Comparison of ENCODE assay signal across 37 cellular contexts in genomic region chr11:122793500-122793899, GRCh38. TPM values are rescaled to one million over a fixed set of nuclear protein-coding genes. Genes with fewer than 3 reads are reported as not detected.
"Had no signal": no experiment of that assay in that cellular context is flagged by ENCODE, and none has a peak within 500 bp of the region (broad histone marks: within the 10 kb centered on the region; RNA-seq: fewer than 3 reads in every experiment).

No MANE protein-coding gene starts in this region.

- H3K4me1 Mint-ChIP-seq: activated CD4-positive, alpha-beta memory T cell treated with anti-CD3 and anti-CD28 coated beads, Interleukin-2, amount 10 ng/mL, durations not matched to agents 7 days and 5 days; activated CD4-positive, alpha-beta T cell treated with anti-CD3 and anti-CD28 coated beads, Interleukin-2, amount 10 ng/mL, durations not matched to agents 7 days and 5 days; activated CD8-positive, alpha-beta memory T cell treated with anti-CD3 and anti-CD28 coated beads, Interleukin-2, amount 10 ng/mL, durations not matched to agents 7 days and 5 days; activated naive CD4-positive, alpha-beta T cell treated with anti-CD3 and anti-CD28 coated beads, Interleukin-2, amount 10 ng/mL, durations not matched to agents 7 days and 5 days; activated naive CD4-positive, alpha-beta T cell treated with anti-CD3 and anti-CD28 coated beads, Interleukin-2, amount 50 U/mL, for 24 hours had no signal

- H3K4me3 ChIP-seq: adrenal gland, body of pancreas, breast epithelium had no signal

- H3K4me3 Mint-ChIP-seq: activated CD4-positive, alpha-beta memory T cell treated with anti-CD3 and anti-CD28 coated beads, Interleukin-2, amount 10 ng/mL, durations not matched to agents 7 days and 5 days; activated CD4-positive, alpha-beta T cell treated with anti-CD3 and anti-CD28 coated beads for 36 hours; activated CD4-positive, alpha-beta T cell treated with anti-CD3 and anti-CD28 coated beads, Interleukin-2, amount 10 ng/mL, durations not matched to agents 7 days and 5 days; activated CD8-positive, alpha-beta memory T cell treated with anti-CD3 and anti-CD28 coated beads, Interleukin-2, amount 10 ng/mL, durations not matched to agents 7 days and 5 days; activated CD8-positive, alpha-beta T cell treated with anti-CD3 and anti-CD28 coated beads, Interleukin-2, amount 10 ng/mL, durations not matched to agents 7 days and 5 days; activated naive CD4-positive, alpha-beta T cell treated with anti-CD3 and anti-CD28 coated beads, Interleukin-2, amount 10 ng/mL, durations not matched to agents 7 days and 5 days; activated naive CD4-positive, alpha-beta T cell treated with anti-CD3 and anti-CD28 coated beads, Interleukin-2, amount 50 U/mL, for 24 hours; activated naive CD8-positive, alpha-beta T cell; activated naive CD8-positive, alpha-beta T cell treated with anti-CD3 and anti-CD28 coated beads, Interleukin-2, amount 10 ng/mL, durations not matched to agents 7 days and 5 days; activated T-cell treated with anti-CD3 and anti-CD28 coated beads, Interleukin-2, amount 50 U/mL, for 24 hours; T-helper 1 cell treated with Interleukin-12 subunit alpha and Interleukin-12 subunit beta and Interleukin-4 antibody, amounts not matched to agents 30 μg/mL and 1 μg/mL, for 36 hours; T-helper 2 cell treated with Interferon-gamma antibody and Interleukin-4, amounts not matched to agents 5 μg/mL and 100 μg/mL, for 36 hours; WTC11 had no signal

- H3K9me3 ChIP-seq: adrenal gland, body of pancreas, breast epithelium had no signal

- DNase-seq: activated CD4-positive, alpha-beta memory T cell treated with anti-CD3 and anti-CD28 coated beads, Interleukin-2, amount 10 ng/mL, durations not matched to agents 7 days and 5 days; activated CD4-positive, alpha-beta T cell treated with anti-CD3 and anti-CD28 coated beads for 1 hour; activated CD4-positive, alpha-beta T cell treated with anti-CD3 and anti-CD28 coated beads for 36 hours; activated CD4-positive, alpha-beta T cell treated with anti-CD3 and anti-CD28 coated beads for 48 hours; activated CD4-positive, alpha-beta T cell treated with anti-CD3 and anti-CD28 coated beads, Interleukin-2, amount 10 ng/mL, durations not matched to agents 7 days and 5 days; activated CD4-positive, alpha-beta T cell treated with anti-CD3 and anti-CD28 coated beads, Interleukin-2, amount 50 U/mL, for 48 hours; activated CD4-positive, CD25-positive, alpha-beta regulatory T cell; activated CD8-positive, alpha-beta memory T cell treated with anti-CD3 and anti-CD28 coated beads for 24 hours; activated CD8-positive, alpha-beta memory T cell treated with anti-CD3 and anti-CD28 coated beads, Interleukin-2, amount 10 ng/mL, durations not matched to agents 7 days and 5 days; activated CD8-positive, alpha-beta memory T cell treated with anti-CD3 and anti-CD28 coated beads, Interleukin-2, amount 50 U/mL, for 48 hours; activated CD8-positive, alpha-beta T cell treated with anti-CD3 and anti-CD28 coated beads, Interleukin-2, amount 10 ng/mL, durations not matched to agents 7 days and 5 days; activated effector memory CD4-positive, alpha-beta T cell treated with Interleukin-2 at 50 U/mL for 16 hours; activated gamma-delta T cell; activated naive CD4-positive, alpha-beta T cell treated with anti-CD3 and anti-CD28 coated beads, Interleukin-2, amount 10 ng/mL, durations not matched to agents 7 days and 5 days; activated naive CD4-positive, alpha-beta T cell treated with Interleukin-2 at 50 U/mL for 16 hours; activated naive CD8-positive, alpha-beta T cell treated with anti-CD3 and anti-CD28 coated beads, Interleukin-2, amount 10 ng/mL, durations not matched to agents 7 days and 5 days; activated T-cell treated with anti-CD3 and anti-CD28 coated beads, Interleukin-2, amount 50 U/mL, for 24 hours; activated T-cell treated with anti-CD3 and anti-CD28 coated beads, Interleukin-2, amount 50 U/mL, for 48 hours; adrenal gland; amniotic stem cell; aorta; body of pancreas; brain microvascular endothelial cell; central memory CD4-positive, alpha-beta T cell; T-helper 1 cell; T-helper 2 cell; T-helper 9 cell; WERI-Rb-1 had no signal

- H3K36me3 ChIP-seq: breast epithelium, WERI-Rb-1 had no signal

- H3K4me1 ChIP-seq: adrenal gland, body of pancreas, breast epithelium had no signal

- H3K27ac Mint-ChIP-seq: activated CD4-positive, alpha-beta memory T cell treated with anti-CD3 and anti-CD28 coated beads, Interleukin-2, amount 10 ng/mL, durations not matched to agents 7 days and 5 days; activated CD4-positive, alpha-beta T cell treated with anti-CD3 and anti-CD28 coated beads for 36 hours; activated CD4-positive, alpha-beta T cell treated with anti-CD3 and anti-CD28 coated beads, Interleukin-2, amount 10 ng/mL, durations not matched to agents 7 days and 5 days; activated CD8-positive, alpha-beta memory T cell treated with anti-CD3 and anti-CD28 coated beads, Interleukin-2, amount 10 ng/mL, durations not matched to agents 7 days and 5 days; activated CD8-positive, alpha-beta T cell treated with anti-CD3 and anti-CD28 coated beads, Interleukin-2, amount 10 ng/mL, durations not matched to agents 7 days and 5 days; activated naive CD4-positive, alpha-beta T cell treated with anti-CD3 and anti-CD28 coated beads, Interleukin-2, amount 10 ng/mL, durations not matched to agents 7 days and 5 days; activated naive CD4-positive, alpha-beta T cell treated with anti-CD3 and anti-CD28 coated beads, Interleukin-2, amount 50 U/mL, for 24 hours; activated naive CD8-positive, alpha-beta T cell; activated naive CD8-positive, alpha-beta T cell treated with anti-CD3 and anti-CD28 coated beads, Interleukin-2, amount 10 ng/mL, durations not matched to agents 7 days and 5 days; activated T-cell treated with anti-CD3 and anti-CD28 coated beads, Interleukin-2, amount 50 U/mL, for 24 hours; activated T-helper 2 cell treated with anti-CD3 and anti-CD28 coated beads, Interferon-gamma antibody, Interleukin-2, Interleukin-4, amounts not matched to agents 10 μg/mL and 5 μg/mL and 100 μg/mL, durations not matched to agents 14 hours and 24 hours and 36 hours; T-helper 1 cell treated with Interleukin-12 subunit alpha and Interleukin-12 subunit beta and Interleukin-4 antibody, amounts not matched to agents 30 μg/mL and 1 μg/mL, for 36 hours; T-helper 2 cell treated with Interferon-gamma antibody and Interleukin-4, amounts not matched to agents 5 μg/mL and 100 μg/mL, for 36 hours; WTC11 had no signal

- H3K9me3 Mint-ChIP-seq: activated CD4-positive, alpha-beta memory T cell treated with anti-CD3 and anti-CD28 coated beads, Interleukin-2, amount 10 ng/mL, durations not matched to agents 7 days and 5 days; activated CD4-positive, alpha-beta T cell treated with anti-CD3 and anti-CD28 coated beads, Interleukin-2, amount 10 ng/mL, durations not matched to agents 7 days and 5 days; activated naive CD4-positive, alpha-beta T cell treated with anti-CD3 and anti-CD28 coated beads, Interleukin-2, amount 10 ng/mL, durations not matched to agents 7 days and 5 days; activated naive CD4-positive, alpha-beta T cell treated with anti-CD3 and anti-CD28 coated beads, Interleukin-2, amount 50 U/mL, for 24 hours; activated naive CD8-positive, alpha-beta T cell treated with anti-CD3 and anti-CD28 coated beads, Interleukin-2, amount 10 ng/mL, durations not matched to agents 7 days and 5 days; activated T-cell treated with anti-CD3 and anti-CD28 coated beads, Interleukin-2, amount 50 U/mL, for 24 hours; activated T-helper 2 cell treated with anti-CD3 and anti-CD28 coated beads, Interferon-gamma antibody, Interleukin-2, Interleukin-4, amounts not matched to agents 10 μg/mL and 5 μg/mL and 100 μg/mL, durations not matched to agents 14 hours and 24 hours and 36 hours; T-helper 1 cell treated with Interleukin-12 subunit alpha and Interleukin-12 subunit beta and Interleukin-4 antibody, amounts not matched to agents 30 μg/mL and 1 μg/mL, for 36 hours; T-helper 2 cell treated with Interferon-gamma antibody and Interleukin-4, amounts not matched to agents 5 μg/mL and 100 μg/mL, for 36 hours; WTC11 had no signal

- ATAC-seq: activated CD4-positive, alpha-beta T cell treated with anti-CD3 and anti-CD28 coated beads for 36 hours; activated CD4-positive, CD25-positive, alpha-beta regulatory T cell treated with anti-CD3 and anti-CD28 coated beads, Interleukin-2, amount 50 U/mL, for 24 hours; activated CD8-positive, alpha-beta memory T cell treated with anti-CD3 and anti-CD28 coated beads, Interleukin-2, amount 10 ng/mL, durations not matched to agents 7 days and 5 days; activated CD8-positive, alpha-beta T cell treated with anti-CD3 and anti-CD28 coated beads, Interleukin-2, amount 10 ng/mL, durations not matched to agents 7 days and 5 days; body of pancreas; WTC11 had no signal

- H3K27me3 Mint-ChIP-seq: activated CD4-positive, alpha-beta memory T cell treated with anti-CD3 and anti-CD28 coated beads, Interleukin-2, amount 10 ng/mL, durations not matched to agents 7 days and 5 days; activated CD4-positive, alpha-beta T cell treated with anti-CD3 and anti-CD28 coated beads for 36 hours; activated CD4-positive, alpha-beta T cell treated with anti-CD3 and anti-CD28 coated beads, Interleukin-2, amount 10 ng/mL, durations not matched to agents 7 days and 5 days; activated CD8-positive, alpha-beta memory T cell treated with anti-CD3 and anti-CD28 coated beads, Interleukin-2, amount 10 ng/mL, durations not matched to agents 7 days and 5 days; activated naive CD4-positive, alpha-beta T cell treated with anti-CD3 and anti-CD28 coated beads, Interleukin-2, amount 10 ng/mL, durations not matched to agents 7 days and 5 days; activated naive CD4-positive, alpha-beta T cell treated with anti-CD3 and anti-CD28 coated beads, Interleukin-2, amount 50 U/mL, for 24 hours; activated naive CD8-positive, alpha-beta T cell; activated naive CD8-positive, alpha-beta T cell treated with anti-CD3 and anti-CD28 coated beads, Interleukin-2, amount 10 ng/mL, durations not matched to agents 7 days and 5 days; activated T-cell treated with anti-CD3 and anti-CD28 coated beads, Interleukin-2, amount 50 U/mL, for 24 hours had no signal

- H3K27ac ChIP-seq: adrenal gland, body of pancreas, brain microvascular endothelial cell, breast epithelium, WERI-Rb-1 had no signal

- H3K27me3 ChIP-seq: adrenal gland, body of pancreas, brain microvascular endothelial cell, breast epithelium had no signal

RNA-seq across cellular contexts. Expression of gene CRTAM, which starts 44.8 kb away (rescaled TPM):
- total RNA-seq: astrocyte, body of pancreas, WTC11 had no signal
- polyA plus RNA-seq: aorta had no signal
